Comparison of ENCODE assay signal across 7 cellular contexts in genomic region chr13:31038834-31039552, GRCh38.
DNase-seq lines count a peak whose midpoint lies in the region; ATAC-seq and TF ChIP-seq lines count a peak whose summit lies in the region.

No MANE protein-coding gene starts in this region.

- TF ChIP-seq POLR2A in ovary (IDR thresholded peaks at IDR 0.05) = no peak

- intact Hi-C loops in dendritic cell treated with granulocyte-macrophage colony-stimulating factor and Interleukin-4, amounts not matched to agents 40 ng/mL and 50 ng/mL, for 4 days (cut with micrococcal nuclease) = no loop called here
- intact Hi-C loops in Caco-2 (cut with micrococcal nuclease; ENCODE audit: unreplicated experiment) = no loop called here
- intact Hi-C loops in ovary (cut with DNase I) = loop anchor here in 2 of 4 donors (10.0 kb wide), 2 partner anchors 244 to 1474 kb away; no protein-coding TSS in a partner anchor

- peaks cover 7% of the 10 kb centered on the region for H3K36me3 Mint-ChIP-seq in dendritic cell treated with granulocyte-macrophage colony-stimulating factor and Interleukin-4, amounts not matched to agents 40 ng/mL and 50 ng/mL, for 4 days (ENCODE audit: low read depth)
- H3K36me3 Mint-ChIP-seq in Caco-2 (ENCODE audit: insufficient read depth, unreplicated experiment) = no peaks in the 10 kb centered on the region

- no peaks in the 10 kb centered on the region for H3K36me3 ChIP-seq in Caco-2 (ENCODE audit: control insufficient read depth, insufficient read depth, low read length)
- no peaks in the 10 kb centered on the region for H3K36me3 ChIP-seq in ovary

- peak overlapping the region; percentile 26 for H3K27ac Mint-ChIP-seq in dendritic cell treated with granulocyte-macrophage colony-stimulating factor and Interleukin-4, amounts not matched to agents 40 ng/mL and 50 ng/mL, for 4 days
- no peak overlapping the region for H3K27ac Mint-ChIP-seq in Caco-2 (ENCODE audit: unreplicated experiment)

- H3K4me3 ChIP-seq in Caco-2 (ENCODE audit: low read depth, low read length) (no peak overlapping the region), ovary (no peak overlapping the region)

- H3K27me3 ChIP-seq in Caco-2 (replicated peaks; ENCODE audit: control insufficient read depth, insufficient read depth, low read length) (no peaks in the 10 kb centered on the region), ovary (no peaks in the 10 kb centered on the region)

- CTCF ChIA-PET in Caco-2 (lab: Charles Lee) = no interaction called here

- H3K4me1 ChIP-seq in Caco-2 (no peaks in the 10 kb centered on the region), ovary (ENCODE audit: insufficient read depth) (no peaks in the 10 kb centered on the region)

- H3K4me1 Mint-ChIP-seq in dendritic cell treated with granulocyte-macrophage colony-stimulating factor and Interleukin-4, amounts not matched to agents 40 ng/mL and 50 ng/mL, for 4 days (ENCODE audit: low read depth) = peaks cover 54% of the 10 kb centered on the region
- H3K4me1 Mint-ChIP-seq in Caco-2 (ENCODE audit: low read depth, unreplicated experiment) = no peaks in the 10 kb centered on the region

- BruUV-seq in Caco-2 (replicated peaks; lab: Mats Ljungman, UMichigan) = no TSS peak

- TF ChIP-seq CTCF in Caco-2 (IDR thresholded peaks at IDR 0.05; ENCODE audit: insufficient read depth in 1 of 2, low read depth in 1 of 2, low read length in 1 of 2, severe bottlenecking in 1 of 2, unreplicated experiment in 1 of 2) (no peak), ovary (IDR thresholded peaks at IDR 0.05) (no peak)

- peak; percentile 4 for DNase-seq in NCI-H2107 (lab: John Stamatoyannopoulos, UW)
- no peak for DNase-seq in Caco-2
- no peak for DNase-seq in GOT3 (lab: John Stamatoyannopoulos, UW)
- no peak for DNase-seq in ovary

- peaks cover 57% of the 10 kb centered on the region for H3K27me3 Mint-ChIP-seq in dendritic cell treated with granulocyte-macrophage colony-stimulating factor and Interleukin-4, amounts not matched to agents 40 ng/mL and 50 ng/mL, for 4 days
- H3K27me3 Mint-ChIP-seq in Caco-2 (ENCODE audit: insufficient read depth, unreplicated experiment) = no peaks in the 10 kb centered on the region

- WGBS in ovary, 3 donors = 71 to 75% (median 75%) methylated on average over 7 of the region's 7 CpGs

- H3K9me3 ChIP-seq in Caco-2 (no peaks in the 10 kb centered on the region; the same call in 1 of the 2 replicates), ovary (no peaks in the 10 kb centered on the region)

- peaks cover 15% of the 10 kb centered on the region for H3K9me3 Mint-ChIP-seq in dendritic cell treated with granulocyte-macrophage colony-stimulating factor and Interleukin-4, amounts not matched to agents 40 ng/mL and 50 ng/mL, for 4 days
- no peaks in the 10 kb centered on the region for H3K9me3 Mint-ChIP-seq in Caco-2 (ENCODE audit: unreplicated experiment)

- no peak for TF ChIP-seq EP300 in ovary (IDR thresholded peaks at IDR 0.05)

- H3K4me3 Mint-ChIP-seq in dendritic cell treated with granulocyte-macrophage colony-stimulating factor and Interleukin-4, amounts not matched to agents 40 ng/mL and 50 ng/mL, for 4 days = no peak overlapping the region
- no peak overlapping the region for H3K4me3 Mint-ChIP-seq in Caco-2 (ENCODE audit: unreplicated experiment)

- ATAC-seq in GM18870 (IDR thresholded peaks at IDR 0.05; ENCODE audit: unreplicated experiment) (peak; percentile 79), HG02642 (IDR thresholded peaks at IDR 0.05; ENCODE audit: poor library complexity, unreplicated experiment) (peak; percentile 84)

- POLR2A ChIA-PET in Caco-2 (lab: Charles Lee) = no interaction called here

- no peak overlapping the region for H3K27ac ChIP-seq in ovary
